Comparison of ENCODE assay signal across 8 cellular contexts in the genomic region with DNA sequence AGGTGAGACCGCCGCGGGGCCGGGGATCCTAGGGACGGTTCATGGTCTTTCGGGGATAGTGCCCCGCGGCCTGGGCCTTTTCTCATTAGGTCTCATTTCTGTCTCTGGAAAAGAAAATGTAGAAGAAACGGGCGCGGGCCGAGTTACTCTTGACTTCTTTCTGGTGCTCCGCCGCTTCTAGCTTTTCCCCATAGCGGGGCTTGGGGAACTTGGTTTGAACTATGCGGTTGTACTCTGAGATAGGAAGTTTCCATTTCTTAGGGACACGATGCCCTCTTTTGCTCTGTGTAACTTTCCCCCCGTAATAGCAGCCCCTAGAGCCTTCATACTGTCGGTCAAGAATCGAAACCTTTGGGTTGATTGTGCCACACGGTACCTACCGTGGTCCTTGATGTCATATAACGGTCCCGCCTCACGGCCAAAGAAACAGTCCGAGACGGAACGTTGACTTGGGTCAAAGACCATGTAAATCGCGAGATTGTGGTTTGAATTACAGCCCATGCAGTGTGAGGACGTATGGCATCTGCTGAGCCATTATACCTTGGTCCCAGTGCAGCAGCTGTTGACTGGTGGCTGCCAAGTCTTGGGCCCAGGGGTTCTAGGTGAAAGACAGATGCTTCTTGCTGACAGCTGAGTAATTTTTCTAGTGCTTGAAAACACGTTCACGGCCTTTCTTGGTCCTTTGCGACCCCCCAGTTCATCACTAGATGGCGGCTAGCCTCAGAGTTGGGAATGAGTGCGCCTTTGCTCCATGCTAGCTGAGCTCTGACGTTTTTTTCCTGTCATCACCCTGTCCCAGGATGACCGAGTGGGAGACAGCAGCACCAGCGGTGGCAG. TPM values are rescaled to one million over a fixed set of nuclear protein-coding genes. Genes with fewer than 3 reads are reported as not detected.
DNase-seq lines count a peak whose midpoint lies in the region; ATAC-seq and TF ChIP-seq lines count a peak whose summit lies in the region.

No MANE protein-coding gene starts in this region.

- TF ChIP-seq CTCF in BE2C (IDR thresholded peaks at IDR 0.05; ENCODE audit: low read depth, low read length): no peak; the same call in 1 of the 2 replicates
- no peak for TF ChIP-seq CTCF in ascending aorta (IDR thresholded peaks at IDR 0.05)
- TF ChIP-seq CTCF in lower lobe of right lung (IDR thresholded peaks at IDR 0.05): no peak
- TF ChIP-seq CTCF in vagina (IDR thresholded peaks at IDR 0.05): no peak

- H3K4me1 ChIP-seq in BE2C (peaks cover 7% of the 10 kb centered on the region), ascending aorta (peaks cover 10 to 28% of the 10 kb centered on the region in 2 donors), lower lobe of right lung (peaks cover 42% of the 10 kb centered on the region), vagina (peaks cover 41% of the 10 kb centered on the region)

- intact Hi-C loops in ascending aorta (cut with DNase I) (loop anchor here (1.0 to 2.0 kb wide), 5 partner anchors 14 to 132 kb away; partner anchors contain the start of genes ZBTB45, ZNF324, ZNF324B and ZNF497), lower lobe of right lung (cut with DNase I) (no loop called here), vagina (cut with DNase I) (no loop called here), sciatic nerve (cut with DNase I) (no loop called here)

- TF ChIP-seq POLR2A in vagina (IDR thresholded peaks at IDR 0.05): no peak

- H3K9me3 ChIP-seq in BE2C (no peaks in the 10 kb centered on the region), ascending aorta (no peaks in the 10 kb centered on the region), lower lobe of right lung (no peaks in the 10 kb centered on the region), vagina (no peaks in the 10 kb centered on the region)

- H3K36me3 ChIP-seq in BE2C (peaks cover 53% of the 10 kb centered on the region), ascending aorta (peaks cover 10 to 31% of the 10 kb centered on the region in 2 donors), lower lobe of right lung (peaks cover 45% of the 10 kb centered on the region), vagina (peaks cover 0 to 34% of the 10 kb centered on the region in 2 donors)

- H3K27ac ChIP-seq in ascending aorta: peak overlapping the region; percentile 55 to 96
- H3K27ac ChIP-seq in lower lobe of right lung: peak overlapping the region; percentile 99
- peak overlapping the region; percentile 89 for H3K27ac ChIP-seq in vagina

- H3K4me3 ChIP-seq in BE2C (ENCODE audit: low read depth, low read length) (peak overlapping the region; percentile 100), ascending aorta (peak overlapping the region; percentile 81 to 84), lower lobe of right lung (peak overlapping the region; percentile 80), vagina (peak overlapping the region; percentile 76 to 91)

- H3K27me3 ChIP-seq in BE2C (no peaks in the 10 kb centered on the region), ascending aorta (no peaks in the 10 kb centered on the region), lower lobe of right lung (ENCODE audit: low read depth) (no peaks in the 10 kb centered on the region), vagina (no peaks in the 10 kb centered on the region)

- DNase-seq in BE2C: no peak
- no peak for DNase-seq in ascending aorta (ENCODE audit: low spot score in 2 of 2)
- no peak for DNase-seq in lower lobe of right lung
- peak in 1 of 2 donors; percentile 85 for DNase-seq in vagina (ENCODE audit: extremely low spot score in 2 of 2)
- DNase-seq in sciatic nerve (ENCODE audit: low spot score): no peak
- DNase-seq in cerebellar cortex (ENCODE audit: low spot score): no peak
- no peak for DNase-seq in amygdala (lab: John Stamatoyannopoulos, UW)

- ATAC-seq in HG03457 (IDR thresholded peaks at IDR 0.05; ENCODE audit: unreplicated experiment) (peak; percentile 5), lower lobe of right lung (no peak), sciatic nerve (no peak)

RNA-seq across cellular contexts. Expression of gene RPS5, which starts 0.5 kb away (rescaled TPM):
- 2,664 TPM for polyA plus RNA-seq in BE2C (2012; ENCODE audit: insufficient read depth, insufficient read length, low read depth)
- total RNA-seq in ascending aorta (1,483 TPM), lower lobe of right lung (770 TPM), vagina (1,974 TPM), sciatic nerve (572 TPM)

RNA-seq across cellular contexts. Expression of gene ZNF837, which starts 6.7 kb away (rescaled TPM):
- 1.4 TPM for polyA plus RNA-seq in BE2C (2012; ENCODE audit: insufficient read depth, insufficient read length, low read depth)
- not detected for total RNA-seq in ascending aorta
- 1.2 TPM for total RNA-seq in lower lobe of right lung
- total RNA-seq in vagina: 1.2 TPM
- total RNA-seq in sciatic nerve: 2.0 TPM

RNA-seq across cellular contexts. Expression of gene RNF225, which starts 7.9 kb away (rescaled TPM):
- polyA plus RNA-seq in BE2C (2012; ENCODE audit: insufficient read depth, insufficient read length, low read depth): not detected
- total RNA-seq in ascending aorta (not detected), lower lobe of right lung (not detected), vagina (0.98 TPM), sciatic nerve (not detected)

RNA-seq across cellular contexts. Expression of gene ZNF584, which starts 20.9 kb away (rescaled TPM):
- polyA plus RNA-seq in BE2C (2012; ENCODE audit: insufficient read depth, insufficient read length, low read depth): 8.5 TPM
- 17.9 TPM for total RNA-seq in ascending aorta
- 10.0 TPM for total RNA-seq in lower lobe of right lung
- 16.7 TPM for total RNA-seq in vagina
- 16.0 TPM for total RNA-seq in sciatic nerve

RNA-seq across cellular contexts. Expression of gene ZNF497, which starts 25.0 kb away (rescaled TPM):
- polyA plus RNA-seq in BE2C (2012; ENCODE audit: insufficient read depth, insufficient read length, low read depth): 3.1 TPM
- total RNA-seq in ascending aorta: not detected
- total RNA-seq in lower lobe of right lung: 2.5 TPM
- total RNA-seq in vagina: 3.4 TPM
- total RNA-seq in sciatic nerve: 2.0 TPM
